19 cellular contexts compared by ENCODE assay signal in genomic region chr1:11357291-11357690, GRCh38.
"Had no signal": no experiment of that assay in that cellular context is flagged by ENCODE, and none has a peak within 500 bp of the region (broad histone marks: within the 10 kb centered on the region; RNA-seq: fewer than 3 reads in every experiment).

No MANE protein-coding gene starts in this region.

- H3K9me3 ChIP-seq: gastroesophageal sphincter, ovary, testis had no signal

- H3K27ac ChIP-seq: coronary artery, epithelial cell of prostate, gastroesophageal sphincter, ovary, testis had no signal

- H3K4me1 ChIP-seq: gastroesophageal sphincter, testis had no signal

- H3K27me3 ChIP-seq: ovary, testis had no signal

- H3K36me3 ChIP-seq: gastroesophageal sphincter, ovary had no signal

- H3K27ac Mint-ChIP-seq: natural killer cell; T-helper 2 cell treated with Interferon-gamma antibody and Interleukin-4, amounts not matched to agents 5 μg/mL and 100 μg/mL, for 36 hours had no signal

- ATAC-seq: activated CD4-positive, CD25-positive, alpha-beta regulatory T cell treated with anti-CD3 and anti-CD28 coated beads, Interleukin-2, amount 50 U/mL, for 24 hours; gastroesophageal sphincter; left colon; natural killer cell; stimulated activated naive CD8-positive, alpha-beta T cell treated with anti-CD3 and anti-CD28 coated beads, Interleukin-15, Interleukin-2, amounts not matched to agents 100 U/mL and 50 U/mL, for 24 hours had no signal

- H3K4me3 Mint-ChIP-seq: natural killer cell; T-helper 2 cell treated with Interferon-gamma antibody and Interleukin-4, amounts not matched to agents 5 μg/mL and 100 μg/mL, for 36 hours had no signal

- H3K9me3 Mint-ChIP-seq: T-helper 2 cell treated with Interferon-gamma antibody and Interleukin-4, amounts not matched to agents 5 μg/mL and 100 μg/mL, for 36 hours had no signal

- H3K4me3 ChIP-seq: coronary artery, gastroesophageal sphincter, lung, ovary, testis had no signal

- DNase-seq: activated CD4-positive, alpha-beta T cell treated with anti-CD3 and anti-CD28 coated beads, Interleukin-2, amount 50 U/mL, for 4 hours; activated naive CD4-positive, alpha-beta T cell; activated T-cell treated with anti-CD3 and anti-CD28 coated beads, Interleukin-2, amount 50 U/mL, for 48 hours; effector CD8-positive, alpha-beta T cell; left colon; natural killer cell; ovary; retina; stimulated activated CD4-positive, alpha-beta T cell treated with anti-CD3 and anti-CD28 coated beads, Interleukin-4, amount 100 ng/mL, for 1 hour; stimulated activated CD8-positive, alpha-beta memory T cell treated with anti-CD3 and anti-CD28 coated beads, Interleukin-4, amount 100 ng/mL, for 48 hours; stimulated activated naive CD8-positive, alpha-beta T cell treated with anti-CD3 and anti-CD28 coated beads, Interleukin-15, Interleukin-2, amounts not matched to agents 100 U/mL and 50 U/mL, for 24 hours; SW 1271; testis had no signal

- H3K36me3 Mint-ChIP-seq: natural killer cell had no signal
